ENCODE assay signal across 16 cellular contexts in genomic region chr1:169487561-169487960, GRCh38. TPM values are rescaled to one million over a fixed set of nuclear protein-coding genes. Genes with fewer than 3 reads are reported as not detected.
A peak's percentile ranks its signal among the peaks of the same experiment; 100 is the strongest.
DNase-seq lines count a peak whose midpoint lies in the region; ATAC-seq and TF ChIP-seq lines count a peak whose summit lies in the region.
"Had no signal": no experiment of that assay in that cellular context is flagged by ENCODE, and none has a peak within 500 bp of the region (broad histone marks: within the 10 kb centered on the region; RNA-seq: fewer than 3 reads in every experiment).

No MANE protein-coding gene starts in this region.

- ATAC-seq in Right ventricle myocardium superior (ENCODE audit: poor library complexity) (no peak), HG02970 (IDR thresholded peaks at IDR 0.05; ENCODE audit: low FRiP score, unreplicated experiment) (no peak), GM18858 (IDR thresholded peaks at IDR 0.05; ENCODE audit: unreplicated experiment) (no peak)
- ATAC-seq: naive thymus-derived CD8-positive, alpha-beta T cell had no signal

- H3K27ac ChIP-seq in left ventricle myocardium inferior (replicated peaks) (peak overlapping the region; percentile 97), vagina (peak overlapping the region; percentile 89)
- H3K27ac ChIP-seq: HL-60 had no signal

- H3K4me1 ChIP-seq in left ventricle myocardium inferior (peaks cover 51% of the 10 kb centered on the region), vagina (peaks cover 26% of the 10 kb centered on the region)
- H3K4me1 ChIP-seq: BE2C had no signal

- no peak for TF ChIP-seq POLR2A in vagina (IDR thresholded peaks at IDR 0.05)

- H3K27me3 Mint-ChIP-seq in brain (peaks cover 9% of the 10 kb centered on the region), nephron progenitor cell (ENCODE audit: low read depth, poor library complexity) (no peaks in the 10 kb centered on the region)

- no peaks in the 10 kb centered on the region for H3K27me3 ChIP-seq in left ventricle myocardium inferior (ENCODE audit: low read depth)
- no peaks in the 10 kb centered on the region for H3K27me3 ChIP-seq in vagina
- H3K27me3 ChIP-seq: BE2C had no signal

- no peaks in the 10 kb centered on the region for H3K9me3 Mint-ChIP-seq in brain
- H3K9me3 Mint-ChIP-seq in nephron progenitor cell: peaks cover 13% of the 10 kb centered on the region
- H3K9me3 Mint-ChIP-seq: naive thymus-derived CD8-positive, alpha-beta T cell had no signal

- H3K4me1 Mint-ChIP-seq in brain (peaks cover 63% of the 10 kb centered on the region), nephron progenitor cell (peaks cover 49% of the 10 kb centered on the region)

- peak overlapping the region; percentile 96 to 99 (median 99) for H3K27ac Mint-ChIP-seq in brain
- H3K27ac Mint-ChIP-seq in nephron progenitor cell: peak overlapping the region; percentile 55

- H3K4me3 ChIP-seq in left ventricle myocardium inferior (peak overlapping the region; percentile 84), vagina (no peak overlapping the region)

- intact Hi-C loops in left ventricle myocardium inferior (cut with micrococcal nuclease): no loop called here
- intact Hi-C loops in Right ventricle myocardium superior (cut with DNase I): no loop called here
- intact Hi-C loops in vagina (cut with DNase I): no loop called here

- H3K4me3 Mint-ChIP-seq in brain (peak overlapping the region; percentile 88 to 97 (median 93)), nephron progenitor cell (peak overlapping the region; percentile 98)

- no peaks in the 10 kb centered on the region for H3K9me3 ChIP-seq in left ventricle myocardium inferior (replicated peaks)
- no peaks in the 10 kb centered on the region for H3K9me3 ChIP-seq in vagina
- H3K9me3 ChIP-seq: BE2C had no signal

- H3K36me3 Mint-ChIP-seq in brain (no peaks in the 10 kb centered on the region), nephron progenitor cell (ENCODE audit: low read depth) (peaks cover 8% of the 10 kb centered on the region)
- H3K36me3 Mint-ChIP-seq: naive thymus-derived CD8-positive, alpha-beta T cell had no signal

- no peak for TF ChIP-seq CTCF in left ventricle myocardium inferior (IDR thresholded peaks at IDR 0.05; ENCODE audit: borderline replicate concordance)
- TF ChIP-seq CTCF in brain (conservative IDR thresholded peaks at IDR 0.05): no peak
- no peak for TF ChIP-seq CTCF in nephron progenitor cell (IDR thresholded peaks at IDR 0.05)
- TF ChIP-seq CTCF in vagina (IDR thresholded peaks at IDR 0.05): no peak

- DNase-seq in left ventricle myocardium inferior (no peak), Right ventricle myocardium superior (no peak), nephron progenitor cell (no peak), vagina (ENCODE audit: extremely low spot score in 2 of 2) (no peak)
- no peak for DNase-seq in activated CD4-positive, CD25-positive, alpha-beta regulatory T cell (lab: John Stamatoyannopoulos, UW)
- DNase-seq: activated CD4-positive, alpha-beta T cell treated with anti-CD3 and anti-CD28 coated beads for 1 hour; activated effector memory CD4-positive, alpha-beta T cell treated with Interleukin-2 at 50 U/mL for 16 hours; BE2C; GDM1; naive thymus-derived CD8-positive, alpha-beta T cell; NCI-H446 treated with DMSO at 0.1 percent for 48 hours; stimulated activated CD8-positive, alpha-beta memory T cell treated with anti-CD3 and anti-CD28 coated beads, Interleukin-4, amount 100 ng/mL, for 48 hours had no signal

- no peaks in the 10 kb centered on the region for H3K36me3 ChIP-seq in left ventricle myocardium inferior
- H3K36me3 ChIP-seq in vagina: no peaks in the 10 kb centered on the region
- H3K36me3 ChIP-seq: BE2C had no signal

RNA-seq across cellular contexts. Expression of gene SLC19A2, which starts 1.8 kb away (rescaled TPM):
- total RNA-seq in left ventricle myocardium inferior: 16.6 TPM
- 15.6 TPM for total RNA-seq in Right ventricle myocardium superior
- 2.0 TPM for polyA plus RNA-seq in brain (ENCODE audit: insufficient read depth, low read depth, low replicate concordance)
- total RNA-seq in vagina: 21.1 TPM
